10 cellular contexts compared by ENCODE assay signal in the genomic region with DNA sequence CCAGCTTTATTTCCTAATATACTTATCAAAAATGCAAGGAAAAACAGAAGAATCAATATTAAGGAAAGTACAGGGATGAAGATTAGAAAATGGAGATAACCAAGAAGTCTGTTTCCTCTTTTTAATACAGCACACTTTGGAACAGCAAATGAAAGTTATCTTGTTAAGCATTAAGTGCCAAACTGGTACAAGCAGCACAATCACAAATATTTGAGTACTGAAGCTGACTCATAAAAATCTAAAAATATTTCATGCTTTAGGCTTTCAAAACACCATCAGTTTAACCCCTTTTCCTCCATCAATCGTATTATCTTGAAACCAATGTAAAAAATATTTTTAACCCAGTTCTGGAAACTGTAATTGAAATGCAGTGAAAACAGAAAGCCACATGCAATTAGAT. TPM values are rescaled to one million over a fixed set of nuclear protein-coding genes. Genes with fewer than 3 reads are reported as not detected.
DNase-seq lines count a peak whose midpoint lies in the region; ATAC-seq and TF ChIP-seq lines count a peak whose summit lies in the region.
"Had no signal": no experiment of that assay in that cellular context is flagged by ENCODE, and none has a peak within 500 bp of the region (broad histone marks: within the 10 kb centered on the region; RNA-seq: fewer than 3 reads in every experiment).

No MANE protein-coding gene starts in this region.

- H3K27ac ChIP-seq in tibial nerve = no peak overlapping the region

- TF ChIP-seq EP300 in tibial nerve (IDR thresholded peaks at IDR 0.05) = no peak

- H3K36me3 ChIP-seq in GM06990 (ENCODE audit: control insufficient read depth, insufficient read depth, low read length) (no peaks in the 10 kb centered on the region; the same call in 1 of the 2 replicates), tibial nerve (no peaks in the 10 kb centered on the region)

- no peak overlapping the region for H3K4me3 ChIP-seq in GM06990 (replicated peaks; ENCODE audit: low read depth, low read length)
- H3K4me3 ChIP-seq in tibial nerve = no peak overlapping the region

- H3K27me3 ChIP-seq in GM06990 (replicated peaks; ENCODE audit: control insufficient read depth, insufficient read depth, low read length) (no peaks in the 10 kb centered on the region), tibial nerve (no peaks in the 10 kb centered on the region)

- peaks cover 65% of the 10 kb centered on the region for H3K4me1 Mint-ChIP-seq in activated T-helper 2 cell treated with anti-CD3 and anti-CD28 coated beads, Interferon-gamma antibody, Interleukin-2, Interleukin-4, amounts not matched to agents 10 μg/mL and 5 μg/mL and 100 μg/mL, durations not matched to agents 14 hours and 24 hours and 36 hours (ENCODE audit: low read depth)
- peaks cover 54% of the 10 kb centered on the region for H3K4me1 Mint-ChIP-seq in memory B cell

- WGBS in tibial nerve, 2 donors = 28 to 29% methylated on average over 1 of the region's 1 CpG

- no peaks in the 10 kb centered on the region for H3K27me3 Mint-ChIP-seq in activated T-helper 2 cell treated with anti-CD3 and anti-CD28 coated beads, Interferon-gamma antibody, Interleukin-2, Interleukin-4, amounts not matched to agents 10 μg/mL and 5 μg/mL and 100 μg/mL, durations not matched to agents 14 hours and 24 hours and 36 hours (ENCODE audit: low read depth)
- H3K27me3 Mint-ChIP-seq in memory B cell = no peaks in the 10 kb centered on the region

- H3K4me1 ChIP-seq in tibial nerve = peaks cover 0 to 79% (median 38%) of the 10 kb centered on the region in 4 donors

- peaks cover 25% of the 10 kb centered on the region for H3K36me3 Mint-ChIP-seq in activated T-helper 2 cell treated with anti-CD3 and anti-CD28 coated beads, Interferon-gamma antibody, Interleukin-2, Interleukin-4, amounts not matched to agents 10 μg/mL and 5 μg/mL and 100 μg/mL, durations not matched to agents 14 hours and 24 hours and 36 hours (ENCODE audit: low read depth)
- peaks cover 3% of the 10 kb centered on the region for H3K36me3 Mint-ChIP-seq in memory B cell

- H3K9me3 ChIP-seq in tibial nerve = no peaks in the 10 kb centered on the region

- no peaks in the 10 kb centered on the region for H3K9me3 Mint-ChIP-seq in activated T-helper 2 cell treated with anti-CD3 and anti-CD28 coated beads, Interferon-gamma antibody, Interleukin-2, Interleukin-4, amounts not matched to agents 10 μg/mL and 5 μg/mL and 100 μg/mL, durations not matched to agents 14 hours and 24 hours and 36 hours
- no peaks in the 10 kb centered on the region for H3K9me3 Mint-ChIP-seq in memory B cell

- intact Hi-C loops in activated T-helper 2 cell treated with anti-CD3 and anti-CD28 coated beads, Interferon-gamma antibody, Interleukin-2, Interleukin-4, amounts not matched to agents 10 μg/mL and 5 μg/mL and 100 μg/mL, durations not matched to agents 14 hours and 24 hours and 36 hours (cut with micrococcal nuclease) = no loop called here

- no peak for TF ChIP-seq CTCF in GM06990 (IDR thresholded peaks at IDR 0.05; ENCODE audit: insufficient read depth, low read length, poor library complexity, severe bottlenecking)
- TF ChIP-seq CTCF in tibial nerve (IDR thresholded peaks at IDR 0.05) = no peak

- DNase-seq in AG08396 (ENCODE audit: low spot score) (peak; percentile 10), GM06990 (ENCODE audit: extremely low read depth, insufficient read length) (peak; percentile 20), memory B cell (ENCODE audit: low spot score in 2 of 2) (no peak), tibial nerve (ENCODE audit: low spot score in 2 of 2) (no peak), NCI-H2227 treated with DMSO at 0.1 percent for 48 hours (lab: John Stamatoyannopoulos, UW) (no peak)
- no peak for DNase-seq in activated T-helper 2 cell treated with anti-CD3 and anti-CD28 coated beads, Interferon-gamma antibody, Interleukin-2, Interleukin-4, amounts not matched to agents 10 μg/mL and 5 μg/mL and 100 μg/mL, durations not matched to agents 14 hours and 24 hours and 36 hours (ENCODE audit: low spot score)
- DNase-seq: activated effector memory CD4-positive, alpha-beta T cell treated with Interleukin-2 at 50 U/mL for 16 hours; NCI-H1694 had no signal

- H3K27ac Mint-ChIP-seq in activated T-helper 2 cell treated with anti-CD3 and anti-CD28 coated beads, Interferon-gamma antibody, Interleukin-2, Interleukin-4, amounts not matched to agents 10 μg/mL and 5 μg/mL and 100 μg/mL, durations not matched to agents 14 hours and 24 hours and 36 hours = peak overlapping the region; percentile 19
- H3K27ac Mint-ChIP-seq in memory B cell = peak overlapping the region; percentile 36

- ATAC-seq in memory B cell (ENCODE audit: low read depth) (no peak), HG03196 (IDR thresholded peaks at IDR 0.05; ENCODE audit: unreplicated experiment) (no peak), GM21381 (IDR thresholded peaks at IDR 0.05; ENCODE audit: unreplicated experiment) (no peak)

- H3K4me3 Mint-ChIP-seq in activated T-helper 2 cell treated with anti-CD3 and anti-CD28 coated beads, Interferon-gamma antibody, Interleukin-2, Interleukin-4, amounts not matched to agents 10 μg/mL and 5 μg/mL and 100 μg/mL, durations not matched to agents 14 hours and 24 hours and 36 hours (ENCODE audit: low read depth) = peak overlapping the region; percentile 41
- no peak overlapping the region for H3K4me3 Mint-ChIP-seq in memory B cell

- TF ChIP-seq POLR2A in tibial nerve (IDR thresholded peaks at IDR 0.05) = no peak

RNA-seq across cellular contexts. Expression of a gene that starts 2.7 kb away (rescaled TPM):
- total RNA-seq in activated T-helper 2 cell treated with anti-CD3 and anti-CD28 coated beads, Interferon-gamma antibody, Interleukin-2, Interleukin-4, amounts not matched to agents 10 μg/mL and 5 μg/mL and 100 μg/mL, durations not matched to agents 14 hours and 24 hours and 36 hours = 47.3 and 51.4 TPM in 2 replicates
- total RNA-seq in tibial nerve = 10 to 100 TPM; 49.2 to 96.4 (median 73.4) TPM

Comparison
In these comparisons a context has a peak if more than half of its experiments do, and no peak if none do; other contexts are left out.
1. DNase-seq: peak in AG08396 (single experiment) and GM06990 (single experiment); none in activated T-helper 2 cell treated with anti-CD3 and anti-CD28 coated beads, Interferon-gamma antibody, Interleukin-2, Interleukin-4, amounts not matched to agents 10 μg/mL and 5 μg/mL and 100 μg/mL, durations not matched to agents 14 hours and 24 hours and 36 hours (single experiment), memory B cell (0 of 2), tibial nerve (0 of 2) and NCI-H2227 treated with DMSO at 0.1 percent for 48 hours (single experiment).